In the genomic region with DNA sequence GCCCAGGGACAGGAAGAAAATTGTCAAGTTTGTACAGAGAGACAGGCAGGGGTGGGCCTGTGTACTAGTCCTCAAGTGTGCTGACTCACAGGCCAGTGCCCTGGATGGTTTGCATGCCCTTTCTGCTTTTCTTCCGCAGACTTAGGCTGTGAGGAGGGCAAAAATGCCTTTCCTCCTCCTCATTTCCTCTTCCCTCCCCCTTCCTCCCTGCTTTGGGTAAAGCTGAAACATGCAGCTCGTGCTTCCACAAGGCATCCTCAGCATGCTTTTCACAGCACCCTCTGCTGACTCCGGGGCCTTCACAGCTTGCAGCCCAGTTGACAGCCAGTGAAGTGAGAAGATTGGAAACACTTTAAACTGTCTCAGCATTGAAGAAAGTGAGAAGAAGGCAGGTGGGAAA, we compare ENCODE assay signal across 1 cellular context.
TF ChIP-seq lines count a peak whose summit lies in the region.

No MANE protein-coding gene starts in this region.

TF ChIP-seq in HepG2, 621 proteins besides CTCF, POLR2A, EP300 and RAD21 (continued from another document):
- no peak for TF ChIP-seq PBX3 (CRISPR knock-in tag; IDR thresholded peaks at IDR 0.05; ENCODE audit: borderline replicate concordance)
- TF ChIP-seq SIN3A (IDR thresholded peaks at IDR 0.05; ENCODE audit: borderline replicate concordance, low read depth, low read length): no peak
- TF ChIP-seq, protein P1, sequence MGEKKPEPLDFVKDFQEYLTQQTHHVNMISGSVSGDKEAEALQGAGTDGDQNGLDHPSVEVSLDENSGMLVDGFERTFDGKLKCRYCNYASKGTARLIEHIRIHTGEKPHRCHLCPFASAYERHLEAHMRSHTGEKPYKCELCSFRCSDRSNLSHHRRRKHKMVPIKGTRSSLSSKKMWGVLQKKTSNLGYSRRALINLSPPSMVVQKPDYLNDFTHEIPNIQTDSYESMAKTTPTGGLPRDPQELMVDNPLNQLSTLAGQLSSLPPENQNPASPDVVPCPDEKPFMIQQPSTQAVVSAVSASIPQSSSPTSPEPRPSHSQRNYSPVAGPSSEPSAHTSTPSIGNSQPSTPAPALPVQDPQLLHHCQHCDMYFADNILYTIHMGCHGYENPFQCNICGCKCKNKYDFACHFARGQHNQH (CRISPR knock-in tag; IDR thresholded peaks at IDR 0.05): no peak
- TF ChIP-seq, protein P2, sequence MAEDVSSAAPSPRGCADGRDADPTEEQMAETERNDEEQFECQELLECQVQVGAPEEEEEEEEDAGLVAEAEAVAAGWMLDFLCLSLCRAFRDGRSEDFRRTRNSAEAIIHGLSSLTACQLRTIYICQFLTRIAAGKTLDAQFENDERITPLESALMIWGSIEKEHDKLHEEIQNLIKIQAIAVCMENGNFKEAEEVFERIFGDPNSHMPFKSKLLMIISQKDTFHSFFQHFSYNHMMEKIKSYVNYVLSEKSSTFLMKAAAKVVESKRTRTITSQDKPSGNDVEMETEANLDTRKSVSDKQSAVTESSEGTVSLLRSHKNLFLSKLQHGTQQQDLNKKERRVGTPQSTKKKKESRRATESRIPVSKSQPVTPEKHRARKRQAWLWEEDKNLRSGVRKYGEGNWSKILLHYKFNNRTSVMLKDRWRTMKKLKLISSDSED (CRISPR knock-in tag; IDR thresholded peaks at IDR 0.05): no peak
- TF ChIP-seq RFXAP (CRISPR knock-in tag; IDR thresholded peaks at IDR 0.05; ENCODE audit: borderline replicate concordance): no peak
- no peak for TF ChIP-seq FOXO4 (CRISPR knock-in tag; conservative IDR thresholded peaks at IDR 0.05)
